1 cellular context compared by ENCODE assay signal in genomic region chr7:12927635-12928434, GRCh38.
TF ChIP-seq lines count a peak whose summit lies in the region.

No MANE protein-coding gene starts in this region.

TF ChIP-seq in IMR-90, 13 proteins besides CTCF, POLR2A, EP300 and RAD21 (continued from another document):
- no peak for TF ChIP-seq USF2 (IDR thresholded peaks at IDR 0.05; ENCODE audit: low read depth, low read length)
- TF ChIP-seq CEBPB (IDR thresholded peaks at IDR 0.05; ENCODE audit: low read depth, low read length) = no peak
- no peak for TF ChIP-seq MAZ (IDR thresholded peaks at IDR 0.05; ENCODE audit: borderline replicate concordance, low read depth, low read length)
- TF ChIP-seq FOS (IDR thresholded peaks at IDR 0.05; ENCODE audit: low read depth, low read length) = no peak
- no peak for TF ChIP-seq NFE2L2 (IDR thresholded peaks at IDR 0.05; ENCODE audit: low read depth, low read length)
- TF ChIP-seq MXI1 (IDR thresholded peaks at IDR 0.05; ENCODE audit: borderline replicate concordance, low read depth, low read length) = no peak
- no peak for TF ChIP-seq CHD1 (IDR thresholded peaks at IDR 0.05; ENCODE audit: low read depth, low read length)
TF ChIP-seq in IMR-90: peak in this region for 0.
